ENCODE assay signal across 14 cellular contexts in the genomic region with DNA sequence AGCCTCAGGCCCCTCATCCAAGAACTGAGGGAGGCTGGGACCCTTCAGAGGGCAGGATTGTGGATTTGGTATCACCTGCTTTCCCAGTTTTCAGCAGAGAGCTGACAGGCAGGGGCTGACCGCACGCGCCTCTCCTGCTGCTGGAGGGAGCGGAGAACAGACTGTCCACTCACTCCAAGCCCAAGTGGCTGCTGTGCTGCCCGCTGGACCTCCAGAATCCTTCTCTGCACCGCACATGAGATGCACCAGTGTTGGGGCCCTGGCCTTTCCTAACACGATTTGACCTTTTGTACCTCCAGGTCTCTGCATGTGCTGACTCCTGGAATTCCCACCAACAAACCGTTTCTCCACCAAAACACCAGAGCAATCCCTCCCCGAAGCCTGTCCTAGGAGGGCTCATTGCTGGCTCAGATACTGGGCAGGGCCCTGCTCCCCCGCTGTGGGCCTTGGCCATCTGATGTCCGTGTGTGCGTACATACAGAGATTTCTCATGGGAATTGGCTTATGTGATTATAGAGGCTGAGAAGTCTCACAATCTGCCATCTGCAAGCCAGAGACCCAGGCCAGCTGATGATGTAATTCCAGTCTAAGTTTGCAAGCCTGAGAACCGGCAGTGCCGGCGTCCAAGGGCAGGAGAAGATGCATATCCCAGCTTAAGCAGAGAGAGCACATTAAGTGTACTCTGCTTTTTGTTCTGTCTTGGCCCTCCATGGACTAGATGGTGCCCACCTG.
A peak's percentile ranks its signal among the peaks of the same experiment; 100 is the strongest.
DNase-seq lines count a peak whose midpoint lies in the region; ATAC-seq, FAIRE-seq and TF ChIP-seq lines count a peak whose summit lies in the region.
"Had no signal": no experiment of that assay in that cellular context is flagged by ENCODE, and none has a peak within 500 bp of the region (broad histone marks: within the 10 kb centered on the region; RNA-seq: fewer than 3 reads in every experiment).

No MANE protein-coding gene starts in this region.

- no peaks in the 10 kb centered on the region for H3K27me3 ChIP-seq in pancreas
- H3K27me3 ChIP-seq in suprapubic skin = no peaks in the 10 kb centered on the region

- DNase-seq in DMS 273 (lab: John Stamatoyannopoulos, UW; ENCODE audit: unreplicated experiment) (peak; percentile 94), NCI-H82 treated with DMSO at 0.1 percent for 48 hours (lab: John Stamatoyannopoulos, UW; ENCODE audit: unreplicated experiment) (peak; percentile 97), fibroblast of the conjunctiva (ENCODE audit: low read depth) (peak; percentile 6), pancreas (peak; percentile 47 to 84 (median 80)), suprapubic skin (ENCODE audit: low spot score in 2 of 2) (no peak), superior temporal gyrus (ENCODE audit: extremely low spot score) (no peak), left lobe of liver (ENCODE audit: low spot score) (no peak)
- DNase-seq: activated CD8-positive, alpha-beta memory T cell treated with anti-CD3 and anti-CD28 coated beads for 24 hours; activated naive CD4-positive, alpha-beta T cell; CD4-positive, alpha-beta memory T cell; Kasumi-1; stimulated activated naive CD4-positive, alpha-beta T cell treated with Interleukin-2 at 50 U/mL for 16 hours had no signal

- H3K27ac ChIP-seq in pancreas (no peak overlapping the region), suprapubic skin (no peak overlapping the region)
- H3K27ac ChIP-seq: epithelial cell of prostate had no signal

- no peak for FAIRE-seq in pancreas (lab: Jason Lieb, UNC)
- FAIRE-seq: RCC 7860 had no signal

- H3K9me3 ChIP-seq in pancreas (no peaks in the 10 kb centered on the region), suprapubic skin (no peaks in the 10 kb centered on the region)

- TF ChIP-seq CTCF in pancreas (IDR thresholded peaks at IDR 0.05) = no peak
- TF ChIP-seq CTCF in suprapubic skin (IDR thresholded peaks at IDR 0.05) = no peak

- intact Hi-C loops in pancreas (cut with DNase I) = no loop called here

- WGBS in pancreas, 2 donors = 55 to 60% methylated on average over 15 of the region's 15 CpGs
- WGBS in suprapubic skin = 88% methylated on average over 12 of the region's 15 CpGs

- ATAC-seq in pancreas = peak; percentile 83 to 93 (median 91)
- ATAC-seq in left lobe of liver = no peak

- no peak for TF ChIP-seq POLR2A in suprapubic skin (IDR thresholded peaks at IDR 0.05)

- H3K36me3 ChIP-seq in pancreas (no peaks in the 10 kb centered on the region), suprapubic skin (no peaks in the 10 kb centered on the region)

- no peak for TF ChIP-seq EP300 in suprapubic skin (IDR thresholded peaks at IDR 0.05)

- peaks cover 0 to 8% (median 4%) of the 10 kb centered on the region in 3 donors for H3K4me1 ChIP-seq in pancreas
- H3K4me1 ChIP-seq in suprapubic skin = peaks cover 12% of the 10 kb centered on the region

- H3K4me3 ChIP-seq in pancreas (no peak overlapping the region), suprapubic skin (no peak overlapping the region)

Comparison
In these comparisons a context has a peak if more than half of its experiments do, and no peak if none do; other contexts are left out.
1. DNase-seq: peak in DMS 273 (single experiment), NCI-H82 treated with DMSO at 0.1 percent for 48 hours (single experiment), fibroblast of the conjunctiva (single experiment) and pancreas (6 of 6); none in suprapubic skin (0 of 2), superior temporal gyrus (single experiment) and left lobe of liver (single experiment).